In the genomic region with DNA sequence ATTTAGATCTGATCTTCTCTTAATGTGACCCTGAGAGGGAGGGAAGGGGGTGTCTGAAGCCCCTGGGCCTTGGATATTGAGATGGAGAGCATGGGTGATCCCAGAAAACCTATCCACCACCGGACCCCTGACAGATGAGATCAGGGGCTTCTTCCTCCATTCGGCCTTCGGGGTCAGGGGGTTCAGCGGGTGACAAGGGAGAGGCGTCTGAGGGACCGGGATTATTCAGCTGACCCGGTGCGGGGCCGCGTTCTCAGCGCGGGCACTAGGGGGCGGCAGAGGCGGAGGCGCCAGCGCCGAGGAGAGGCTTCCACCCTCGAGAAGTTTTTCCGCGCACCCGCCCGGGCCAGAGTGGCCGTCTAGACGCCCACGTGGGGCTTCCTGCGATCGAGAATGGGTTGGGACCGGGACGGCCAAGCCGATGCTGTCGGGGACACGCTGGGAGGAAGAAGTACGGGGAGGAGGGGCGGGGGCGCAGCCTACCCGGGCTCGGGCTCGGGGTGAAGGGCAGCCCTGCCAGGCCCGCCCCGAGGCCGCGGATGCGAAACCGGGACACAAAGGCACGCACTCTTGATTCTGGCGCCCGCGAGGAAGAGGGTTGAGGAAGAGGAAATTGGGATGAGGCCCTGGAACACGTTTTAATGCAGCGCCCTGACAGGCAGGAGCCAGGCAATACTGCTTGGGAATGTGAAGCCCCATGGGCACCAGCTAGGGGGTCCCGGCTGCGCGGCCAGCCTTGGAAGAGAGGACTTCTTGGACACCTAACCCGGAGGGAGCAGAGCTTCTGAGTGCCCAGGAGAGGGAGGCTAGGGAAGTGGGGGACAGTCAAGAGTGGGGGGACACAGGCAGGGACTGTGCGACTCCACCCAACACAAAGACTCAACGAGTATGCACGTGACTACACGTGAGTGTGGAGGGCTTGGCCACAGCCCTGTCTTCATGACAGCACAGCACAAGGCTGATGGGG, we compare ENCODE assay signal across 8 cellular contexts. TPM values are rescaled to one million over a fixed set of nuclear protein-coding genes. Genes with fewer than 3 reads are reported as not detected.
A peak's percentile ranks its signal among the peaks of the same experiment; 100 is the strongest.
DNase-seq lines count a peak whose midpoint lies in the region; ATAC-seq and TF ChIP-seq lines count a peak whose summit lies in the region.

No MANE protein-coding gene starts in this region.

- H3K4me1 ChIP-seq in CD8-positive, alpha-beta T cell (ENCODE audit: insufficient read depth, low read length) = peaks cover 8% of the 10 kb centered on the region

- intact Hi-C loops in CD8-positive, alpha-beta T cell (cut with DNase I, micrococcal nuclease) = loop anchor here (1.0 kb wide), 2 partner anchors 36 to 87 kb away; no protein-coding TSS in a partner anchor
- intact Hi-C loops in activated CD4-positive, alpha-beta T cell treated with anti-CD3 and anti-CD28 coated beads for 36 hours (cut with DNase I, micrococcal nuclease) = loop anchor here (1.0 kb wide), 3 partner anchors 36 to 87 kb away; no protein-coding TSS in a partner anchor
- intact Hi-C loops in left colon (cut with DNase I, micrococcal nuclease) = loop anchor here in 1 of 2 donors (5.0 kb wide), 2 partner anchors 36 to 86 kb away; no protein-coding TSS in a partner anchor

- peak; percentile 74 to 91 (median 78) for DNase-seq in CD8-positive, alpha-beta T cell
- DNase-seq in NCI-H2196 (lab: John Stamatoyannopoulos, UW; ENCODE audit: unreplicated experiment) = peak; percentile 85
- peak; percentile 90 for DNase-seq in activated CD4-positive, alpha-beta T cell treated with anti-CD3 and anti-CD28 coated beads for 36 hours
- peak; percentile 94 for DNase-seq in chondrocyte (ENCODE audit: low spot score)
- peak; percentile 68 to 82 for DNase-seq in left colon
- DNase-seq in stimulated activated CD4-positive, alpha-beta T cell treated with anti-CD3 and anti-CD28 coated beads, Interleukin-1b, Interleukin-23, amount 100 ng/mL, for 1 hour (ENCODE audit: low read depth in 2 of 2) = peak; percentile 64 to 75

- no peak overlapping the region for H3K27ac Mint-ChIP-seq in CD8-positive, alpha-beta T cell
- peak overlapping the region; percentile 43 for H3K27ac Mint-ChIP-seq in activated CD4-positive, alpha-beta T cell treated with anti-CD3 and anti-CD28 coated beads for 36 hours
- peak overlapping the region; percentile 87 for H3K27ac Mint-ChIP-seq in chondrocyte (ENCODE audit: unreplicated experiment)

- no peaks in the 10 kb centered on the region for H3K27me3 ChIP-seq in CD8-positive, alpha-beta T cell (ENCODE audit: insufficient read depth, low read length)

- POLR2A ChIA-PET in CD8-positive, alpha-beta T cell (lab: Charles Lee) = interaction anchor here (0.6 to 2.5 kb wide), 5 partner anchors 24 to 93 kb away, joined by 3 to 10 read pairs (median 3); no protein-coding TSS in a partner anchor
- POLR2A ChIA-PET in activated CD4-positive, alpha-beta T cell treated with anti-CD3 and anti-CD28 coated beads for 36 hours (lab: Charles Lee) = interaction anchor here (0.6 kb wide), 1 partner anchor 626 kb away, joined by 8 read pairs; no protein-coding TSS in a partner anchor

- peak overlapping the region; percentile 86 for H3K4me3 Mint-ChIP-seq in CD8-positive, alpha-beta T cell
- peak overlapping the region; percentile 71 for H3K4me3 Mint-ChIP-seq in activated CD4-positive, alpha-beta T cell treated with anti-CD3 and anti-CD28 coated beads for 36 hours
- peak overlapping the region; percentile 78 for H3K4me3 Mint-ChIP-seq in chondrocyte (ENCODE audit: unreplicated experiment)

- peaks cover 4% of the 10 kb centered on the region for H3K27me3 Mint-ChIP-seq in CD8-positive, alpha-beta T cell (ENCODE audit: low read depth)
- H3K27me3 Mint-ChIP-seq in activated CD4-positive, alpha-beta T cell treated with anti-CD3 and anti-CD28 coated beads for 36 hours = peaks cover 4% of the 10 kb centered on the region
- peaks cover 2% of the 10 kb centered on the region for H3K27me3 Mint-ChIP-seq in chondrocyte (ENCODE audit: low read depth)

- CTCF ChIA-PET in CD8-positive, alpha-beta T cell (lab: Charles Lee) = interaction anchor here (0.6 to 9.1 kb wide), 19 partner anchors 10 to 87 kb away, joined by 3 to 133 read pairs (median 4); partner anchors contain the start of genes COL11A2 and RING1
- CTCF ChIA-PET in activated CD4-positive, alpha-beta T cell treated with anti-CD3 and anti-CD28 coated beads for 36 hours (lab: Charles Lee) = interaction anchor here (0.7 to 5.1 kb wide), 17 partner anchors 10 to 1177 kb away, joined by 3 to 41 read pairs (median 3); partner anchors contain the start of gene RING1

- no peaks in the 10 kb centered on the region for H3K36me3 Mint-ChIP-seq in CD8-positive, alpha-beta T cell
- H3K36me3 Mint-ChIP-seq in activated CD4-positive, alpha-beta T cell treated with anti-CD3 and anti-CD28 coated beads for 36 hours (ENCODE audit: low read depth) = no peaks in the 10 kb centered on the region
- H3K36me3 Mint-ChIP-seq in chondrocyte (ENCODE audit: low read depth) = no peaks in the 10 kb centered on the region

- H3K27ac ChIP-seq in CD8-positive, alpha-beta T cell (ENCODE audit: low read depth, low read length) = no peak overlapping the region

- TF ChIP-seq CTCF in CD8-positive, alpha-beta T cell (IDR thresholded peaks at IDR 0.05) = peak; percentile 92
- peak; percentile 98 for TF ChIP-seq CTCF in chondrocyte (IDR thresholded peaks at IDR 0.05)

- peaks cover 14% of the 10 kb centered on the region for H3K4me1 Mint-ChIP-seq in CD8-positive, alpha-beta T cell (ENCODE audit: low read depth)
- peaks cover 10% of the 10 kb centered on the region for H3K4me1 Mint-ChIP-seq in activated CD4-positive, alpha-beta T cell treated with anti-CD3 and anti-CD28 coated beads for 36 hours
- peaks cover 16% of the 10 kb centered on the region for H3K4me1 Mint-ChIP-seq in chondrocyte (ENCODE audit: low read depth)

- H3K9me3 ChIP-seq in CD8-positive, alpha-beta T cell (ENCODE audit: low read length) = no peaks in the 10 kb centered on the region

- peak overlapping the region; percentile 50 for H3K4me3 ChIP-seq in CD8-positive, alpha-beta T cell (ENCODE audit: low read depth, low read length)

- ATAC-seq in CD8-positive, alpha-beta T cell = peak; percentile 97
- ATAC-seq in GM21737 (IDR thresholded peaks at IDR 0.05; ENCODE audit: unreplicated experiment) = peak; percentile 73
- peak; percentile 95 for ATAC-seq in activated CD4-positive, alpha-beta T cell treated with anti-CD3 and anti-CD28 coated beads for 36 hours
- ATAC-seq in left colon = peak; percentile 88
- ATAC-seq in GM18502 (IDR thresholded peaks at IDR 0.05; ENCODE audit: poor library complexity, unreplicated experiment) = no peak

- H3K36me3 ChIP-seq in CD8-positive, alpha-beta T cell (ENCODE audit: insufficient read depth, low read length) = no peaks in the 10 kb centered on the region

- H3K9me3 Mint-ChIP-seq in CD8-positive, alpha-beta T cell = no peaks in the 10 kb centered on the region
- no peaks in the 10 kb centered on the region for H3K9me3 Mint-ChIP-seq in activated CD4-positive, alpha-beta T cell treated with anti-CD3 and anti-CD28 coated beads for 36 hours (ENCODE audit: low read depth)
- no peaks in the 10 kb centered on the region for H3K9me3 Mint-ChIP-seq in chondrocyte (ENCODE audit: low read depth)

RNA-seq across cellular contexts. Expression of gene COL11A2, which starts 30.6 kb away (rescaled TPM):
- total RNA-seq in CD8-positive, alpha-beta T cell = 1 to 10 TPM; 1.5 to 1.9 TPM
- 1 to 10 TPM; 1.9 to 2.0 TPM for total RNA-seq in activated CD4-positive, alpha-beta T cell treated with anti-CD3 and anti-CD28 coated beads for 36 hours
- total RNA-seq in chondrocyte = 2.8 to 10.0 TPM (median 10.0 TPM) in 3 replicates
- under 1 TPM; 0.45 to 0.55 TPM for total RNA-seq in left colon

RNA-seq across cellular contexts. Expression of gene RXRB, which starts 38.8 kb away (rescaled TPM):
- total RNA-seq in CD8-positive, alpha-beta T cell = 10 to 100 TPM; 39.2 to 40.0 TPM
- total RNA-seq in activated CD4-positive, alpha-beta T cell treated with anti-CD3 and anti-CD28 coated beads for 36 hours = 10 to 100 TPM; 41.0 to 45.4 TPM
- total RNA-seq in chondrocyte (45.1 to 51.5 TPM (median 46.5 TPM) in 3 replicates), left colon (10 to 100 TPM; 34.4 to 37.0 TPM)

RNA-seq across cellular contexts. Expression of gene SLC39A7, which starts 39.0 kb away (rescaled TPM):
- total RNA-seq in CD8-positive, alpha-beta T cell = 10 to 100 TPM in 1 of 2 experiments, 1 to 10 TPM in 1; 9.7 to 11.0 TPM
- total RNA-seq in activated CD4-positive, alpha-beta T cell treated with anti-CD3 and anti-CD28 coated beads for 36 hours = 10 to 100 TPM; 33.0 to 41.8 TPM
- total RNA-seq in chondrocyte = 222 to 238 TPM (median 225 TPM) in 3 replicates
- 100 to 1,000 TPM; 128 to 203 TPM for total RNA-seq in left colon

RNA-seq across cellular contexts. Expression of gene HSD17B8, which starts 42.8 kb away (rescaled TPM):
- 10 to 100 TPM in 1 of 2 experiments, 1 to 10 TPM in 1; 7.0 to 10.4 TPM for total RNA-seq in CD8-positive, alpha-beta T cell
- 10 to 100 TPM; 23.4 to 33.2 TPM for total RNA-seq in activated CD4-positive, alpha-beta T cell treated with anti-CD3 and anti-CD28 coated beads for 36 hours
- total RNA-seq in chondrocyte (0.60 to 2.8 TPM (median 1.1 TPM) in 3 replicates), left colon (10 to 100 TPM; 22.4 to 23.7 TPM)

RNA-seq across cellular contexts. Expression of gene RING1, which starts 46.7 kb away (rescaled TPM):
- 10 to 100 TPM; 29.1 to 29.5 TPM for total RNA-seq in CD8-positive, alpha-beta T cell
- 10 to 100 TPM; 28.3 to 39.3 TPM for total RNA-seq in activated CD4-positive, alpha-beta T cell treated with anti-CD3 and anti-CD28 coated beads for 36 hours
- total RNA-seq in chondrocyte = 42.8 to 49.7 TPM (median 44.5 TPM) in 3 replicates
- total RNA-seq in left colon = 10 to 100 TPM; 27.4 to 29.7 TPM
